Comparison of ENCODE assay signal across 8 cellular contexts in the genomic region with DNA sequence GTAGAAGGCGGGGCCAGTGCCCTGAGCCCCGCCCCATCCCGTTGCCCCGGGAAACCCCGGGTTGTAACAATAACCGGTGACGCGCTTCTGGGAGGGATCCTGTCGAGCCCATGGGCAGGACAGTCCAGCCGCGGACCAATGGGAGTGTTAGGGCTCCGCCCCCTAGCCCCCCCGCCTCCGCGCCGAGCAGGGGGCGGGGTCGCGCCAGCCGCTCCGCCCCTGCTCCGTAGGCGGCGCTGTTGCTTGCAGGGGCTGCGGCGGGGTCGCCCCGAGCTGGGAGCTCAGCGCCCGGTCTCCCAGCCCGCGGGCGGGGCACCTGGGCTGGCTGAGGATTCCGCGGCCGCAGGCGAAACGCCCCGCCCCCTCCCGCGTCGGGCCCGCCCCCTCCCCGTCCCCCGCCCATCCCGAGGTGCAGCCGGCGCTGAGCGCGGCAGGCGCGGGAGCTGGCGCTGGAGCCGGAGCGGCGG. TPM values are rescaled to one million over a fixed set of nuclear protein-coding genes. Genes with fewer than 3 reads are reported as not detected.
A peak's percentile ranks its signal among the peaks of the same experiment; 100 is the strongest.
DNase-seq lines count a peak whose midpoint lies in the region; ATAC-seq and TF ChIP-seq lines count a peak whose summit lies in the region.

A gene (plus strand): TSS at position 407 of the 467 bp plus-strand sequence.

- H3K27me3 Mint-ChIP-seq in activated naive CD8-positive, alpha-beta T cell treated with anti-CD3 and anti-CD28 coated beads for 36 hours: peaks cover 29% of the 10 kb centered on the region

- no peaks in the 10 kb centered on the region for H3K9me3 Mint-ChIP-seq in activated naive CD8-positive, alpha-beta T cell treated with anti-CD3 and anti-CD28 coated beads for 36 hours

- H3K4me1 ChIP-seq in osteoblast (ENCODE audit: insufficient read depth, low read length) (peaks cover 9% of the 10 kb centered on the region), thoracic aorta (ENCODE audit: control insufficient read depth in 1 of 2, low read depth in 2 of 2) (peaks cover 21 to 62% of the 10 kb centered on the region in 2 donors)

- TF ChIP-seq CTCF in osteoblast (IDR thresholded peaks at IDR 0.05; ENCODE audit: extremely low read depth, low read depth, low read length) (no peak), thoracic aorta (IDR thresholded peaks at IDR 0.05) (peak; percentile 16)

- no peaks in the 10 kb centered on the region for H3K36me3 Mint-ChIP-seq in activated naive CD8-positive, alpha-beta T cell treated with anti-CD3 and anti-CD28 coated beads for 36 hours

- peak; percentile 91 for ATAC-seq in HG02610 (IDR thresholded peaks at IDR 0.05; ENCODE audit: unreplicated experiment)
- peak; percentile 86 for ATAC-seq in thoracic aorta (ENCODE audit: insufficient number of reproducible peaks, low FRiP score, low read depth)

- H3K4me3 Mint-ChIP-seq in activated naive CD8-positive, alpha-beta T cell treated with anti-CD3 and anti-CD28 coated beads for 36 hours: peak within 1 kb of the TSS; percentile 49

- H3K4me2 ChIP-seq in osteoblast (ENCODE audit: insufficient read depth, low read length): peak within 1 kb of the TSS; percentile 66

- H3K27ac ChIP-seq in osteoblast (ENCODE audit: low read depth, low read length): no peak within 1 kb of the TSS
- peak within 1 kb of the TSS in 1 of 2 donors; percentile 33 for H3K27ac ChIP-seq in thoracic aorta

- H2AFZ ChIP-seq in osteoblast (ENCODE audit: low read length): no peak within 1 kb of the TSS

- H3K27ac Mint-ChIP-seq in activated naive CD8-positive, alpha-beta T cell treated with anti-CD3 and anti-CD28 coated beads for 36 hours: no peak within 1 kb of the TSS

- peaks cover 8% of the 10 kb centered on the region for H3K4me1 Mint-ChIP-seq in activated naive CD8-positive, alpha-beta T cell treated with anti-CD3 and anti-CD28 coated beads for 36 hours

- H3K9me3 ChIP-seq in osteoblast (ENCODE audit: low read depth, low read length) (no peaks in the 10 kb centered on the region), thoracic aorta (no peaks in the 10 kb centered on the region)

- intact Hi-C loops in head of caudate nucleus (cut with DNase I): no loop called here

- H3K4me3 ChIP-seq in osteoblast (ENCODE audit: insufficient read depth, low read length) (peak within 1 kb of the TSS; percentile 70), thoracic aorta (peak within 1 kb of the TSS; percentile 76)

- DNase-seq in GM03348 (ENCODE audit: low spot score) (peak; percentile 100), NCI-H1048 (lab: John Stamatoyannopoulos, UW) (peak; percentile 93), SKM-1 (lab: John Stamatoyannopoulos, UW; ENCODE audit: unreplicated experiment) (peak; percentile 84), head of caudate nucleus (peak; percentile 98 to 100 (median 99)), osteoblast (ENCODE audit: insufficient read length, low spot score, missing footprints) (peak; percentile 100), thoracic aorta (ENCODE audit: low spot score) (peak; percentile 97)
- DNase-seq in activated naive CD8-positive, alpha-beta T cell treated with anti-CD3 and anti-CD28 coated beads for 36 hours: peak; percentile 90

- H3K36me3 ChIP-seq in osteoblast (ENCODE audit: insufficient read depth, low read length): no peaks in the 10 kb centered on the region
- no peaks in the 10 kb centered on the region for H3K36me3 ChIP-seq in thoracic aorta

- H3K79me2 ChIP-seq in osteoblast (ENCODE audit: insufficient read depth, low read length): no peaks in the 10 kb centered on the region

- H3K27me3 ChIP-seq in osteoblast (ENCODE audit: insufficient read depth, low read length) (peaks cover 41% of the 10 kb centered on the region), thoracic aorta (replicated peaks; ENCODE audit: insufficient read depth) (no peaks in the 10 kb centered on the region)

- H4K20me1 ChIP-seq in osteoblast (ENCODE audit: insufficient read depth, low read length): peaks cover 13% of the 10 kb centered on the region

RNA-seq across cellular contexts. Expression of the gene that starts here (rescaled TPM):
- under 1 TPM; 0.19 to 0.34 TPM for total RNA-seq in activated naive CD8-positive, alpha-beta T cell treated with anti-CD3 and anti-CD28 coated beads for 36 hours
- total RNA-seq in osteoblast (not detected in 2 replicates), thoracic aorta (1 to 10 TPM in 1 of 2 donors, not detected in 1; 3.8 TPM)

Comparison
In these comparisons a context has a peak if more than half of its experiments do, and no peak if none do; other contexts are left out.
1. Peak in DNase-seq in activated naive CD8-positive, alpha-beta T cell treated with anti-CD3 and anti-CD28 coated beads for 36 hours; RNA of the gene not detected or under 1 TPM.
2. Peak in DNase-seq, H3K4me3 ChIP-seq and H3K4me2 ChIP-seq in osteoblast; RNA of the gene not detected or under 1 TPM.